In genomic region chr20:22696759-22697158, GRCh38 we compare ENCODE assay signal across 27 cellular contexts.
DNase-seq lines count a peak whose midpoint lies in the region; TF ChIP-seq lines count a peak whose summit lies in the region.
"Had no signal": no experiment of that assay in that cellular context is flagged by ENCODE, and none has a peak within 500 bp of the region (broad histone marks: within the 10 kb centered on the region; RNA-seq: fewer than 3 reads in every experiment).

No MANE protein-coding gene starts in this region.

- no peak for TF ChIP-seq POLR2A in esophagus muscularis mucosa (IDR thresholded peaks at IDR 0.05; ENCODE audit: low read depth)

- H3K4me3 ChIP-seq in esophagus muscularis mucosa: no peak overlapping the region
- H3K4me3 ChIP-seq: A549; BLaER1; BLaER1 treated with 17β-estradiol and CSF1 and Interleukin-3, amounts not matched to agents 10 nM and 100 nM had no signal

- DNase-seq in esophagus muscularis mucosa (ENCODE audit: extremely low spot score) (peak; percentile 86), NCI-H345 treated with DMSO at 0.1 percent for 48 hours (lab: John Stamatoyannopoulos, UW; ENCODE audit: unreplicated experiment) (no peak)
- DNase-seq: 8988T; ACHN; AML-193; BE2C; C1 segment of cervical spinal cord; Caco-2; Calu3; CD4-positive, alpha-beta memory T cell; CD4-positive, alpha-beta T cell; CD4-positive, CD25-positive, alpha-beta regulatory T cell; CD8-positive, alpha-beta memory T cell; CD8-positive, alpha-beta T cell; COR-L47; DMS 273 treated with DMSO at 0.1 percent for 48 hours; DMS153; DMS53; DMS79; DMS79 treated with DMSO at 0.1 percent for 48 hours; DND-41; EL had no signal

- intact Hi-C loops in esophagus muscularis mucosa (cut with DNase I): no loop called here

- TF ChIP-seq EP300 in esophagus muscularis mucosa (IDR thresholded peaks at IDR 0.05): no peak

- no peak overlapping the region for H3K27ac ChIP-seq in esophagus muscularis mucosa (replicated peaks in 1 of 4)
- H3K27ac ChIP-seq: 22Rv1; BLaER1; BLaER1 treated with 17β-estradiol and CSF1 and Interleukin-3, amounts not matched to agents 10 nM and 100 nM; C4-2B had no signal

- H3K36me3 ChIP-seq in esophagus muscularis mucosa: no peaks in the 10 kb centered on the region
- H3K36me3 ChIP-seq: BE2C; BLaER1; BLaER1 treated with 17β-estradiol and CSF1 and Interleukin-3, amounts not matched to agents 10 nM and 100 nM had no signal

- H3K27me3 ChIP-seq in esophagus muscularis mucosa: no peaks in the 10 kb centered on the region
- H3K27me3 ChIP-seq: BE2C; BLaER1; BLaER1 treated with 17β-estradiol and CSF1 and Interleukin-3, amounts not matched to agents 10 nM and 100 nM had no signal

- H3K4me1 ChIP-seq in esophagus muscularis mucosa: peaks cover 0 to 18% (median 15%) of the 10 kb centered on the region in 4 donors
- H3K4me1 ChIP-seq: BE2C had no signal

- TF ChIP-seq CTCF in esophagus muscularis mucosa (IDR thresholded peaks at IDR 0.05): no peak

- 84% methylated on average over 4 of the region's 4 CpGs for WGBS in esophagus muscularis mucosa

- peaks cover 0 to 8% (median 2%) of the 10 kb centered on the region in 4 donors for H3K9me3 ChIP-seq in esophagus muscularis mucosa
- H3K9me3 ChIP-seq: BE2C, BLaER1, Caco-2 had no signal
